17 cellular contexts compared by ENCODE assay signal in genomic region chr11:119861160-119861559, GRCh38.
"Had no signal": no experiment of that assay in that cellular context is flagged by ENCODE, and none has a peak within 500 bp of the region (broad histone marks: within the 10 kb centered on the region; RNA-seq: fewer than 3 reads in every experiment).

No MANE protein-coding gene starts in this region.

- H3K27ac ChIP-seq: body of pancreas, dorsolateral prefrontal cortex, neural progenitor cell, psoas muscle, tibial nerve had no signal

- H3K9me3 ChIP-seq: body of pancreas, psoas muscle, tibial nerve had no signal

- H2AFZ ChIP-seq: neural progenitor cell had no signal

- H3K36me3 ChIP-seq: neural progenitor cell, tibial nerve had no signal

- H3K4me3 ChIP-seq: body of pancreas, dorsolateral prefrontal cortex, neural progenitor cell, psoas muscle, tibial nerve had no signal

- ATAC-seq: activated CD4-positive, alpha-beta T cell treated with anti-CD3 and anti-CD28 coated beads for 36 hours; activated T-helper 17 cell treated with anti-CD3 and anti-CD28 coated beads, Interleukin-2, amount 50 U/mL, for 72 hours; body of pancreas; left cardiac atrium; naive thymus-derived CD4-positive, alpha-beta T cell; psoas muscle; right cardiac atrium; WTC11 had no signal

- DNase-seq: activated CD4-positive, alpha-beta memory T cell treated with anti-CD3 and anti-CD28 coated beads for 36 hours; activated CD4-positive, alpha-beta T cell treated with anti-CD3 and anti-CD28 coated beads for 36 hours; activated naive CD4-positive, alpha-beta T cell; activated naive CD8-positive, alpha-beta T cell treated with anti-CD3 and anti-CD28 coated beads, Interleukin-2, amount 10 ng/mL, durations not matched to agents 7 days and 5 days; body of pancreas; central memory CD4-positive, alpha-beta T cell; dorsolateral prefrontal cortex; left cardiac atrium; mesendoderm; naive thymus-derived CD4-positive, alpha-beta T cell; psoas muscle; right cardiac atrium; stimulated activated CD4-positive, alpha-beta T cell treated with anti-CD3 and anti-CD28 coated beads, Interleukin-2, amount 100 ng/mL, for 48 hours had no signal

- H3K4me2 ChIP-seq: neural progenitor cell had no signal

- H3K9ac ChIP-seq: neural progenitor cell had no signal

- H3K4me1 ChIP-seq: body of pancreas, psoas muscle, tibial nerve had no signal

- H3K27me3 ChIP-seq: body of pancreas, dorsolateral prefrontal cortex had no signal
